8 cellular contexts compared by ENCODE assay signal in genomic region chr4:142983612-142984011, GRCh38.
"Had no signal": no experiment of that assay in that cellular context is flagged by ENCODE, and none has a peak within 500 bp of the region (broad histone marks: within the 10 kb centered on the region; RNA-seq: fewer than 3 reads in every experiment).

No MANE protein-coding gene starts in this region.

- DNase-seq: H9, HCEC 1CT, KBM-7 had no signal

- H3K4me3 ChIP-seq: GM23338 had no signal

- FAIRE-seq: H1, H54, HepG2 had no signal

- ATAC-seq: GM23338, HepG2 had no signal

- H3K27ac ChIP-seq: HL-60 had no signal
